29 cellular contexts compared by ENCODE assay signal in genomic region chr10:63343476-63343875, GRCh38.
"Had no signal": no experiment of that assay in that cellular context is flagged by ENCODE, and none has a peak within 500 bp of the region (broad histone marks: within the 10 kb centered on the region; RNA-seq: fewer than 3 reads in every experiment).

No MANE protein-coding gene starts in this region.

- H3K9me3 Mint-ChIP-seq: activated T-cell treated with anti-CD3 and anti-CD28 coated beads, Interleukin-2, amount 50 U/mL, for 72 hours; effector memory CD8-positive, alpha-beta T cell; naive thymus-derived CD8-positive, alpha-beta T cell; stimulated activated memory B cell treated with anti-CD40 and anti-IgM and Interleukin-4, amounts not matched to agents 10 μg/mL and 1 μg/mL and 100 μg/mL, for 72 hours; stimulated activated naive CD8-positive, alpha-beta T cell treated with anti-CD3 and anti-CD28 coated beads, Interleukin-15, amount 100 ng/mL, for 72 hours had no signal

- H3K4me3 Mint-ChIP-seq: activated naive CD8-positive, alpha-beta T cell; activated T-cell treated with anti-CD3 and anti-CD28 coated beads, Interleukin-2, amount 50 U/mL, for 72 hours; effector memory CD8-positive, alpha-beta T cell; naive thymus-derived CD8-positive, alpha-beta T cell; neural crest cell; stimulated activated memory B cell treated with anti-CD40 and anti-IgM and Interleukin-4, amounts not matched to agents 10 μg/mL and 1 μg/mL and 100 μg/mL, for 72 hours; stimulated activated naive CD8-positive, alpha-beta T cell treated with anti-CD3 and anti-CD28 coated beads, Interleukin-15, amount 100 ng/mL, for 72 hours had no signal

- H3K27ac ChIP-seq: brain microvascular endothelial cell, coronary artery, heart left ventricle, lower lobe of right lung, pancreas, prostate gland, upper lobe of left lung had no signal

- H3K9me3 ChIP-seq: heart left ventricle, lower lobe of right lung, pancreas, prostate gland, upper lobe of left lung had no signal

- H3K4me3 ChIP-seq: coronary artery, heart left ventricle, lower lobe of right lung, pancreas, prostate gland, upper lobe of left lung had no signal

- ATAC-seq: activated T-cell treated with anti-CD3 and anti-CD28 coated beads, Interleukin-2, amount 50 U/mL, for 72 hours; effector memory CD8-positive, alpha-beta T cell; heart left ventricle; left lobe of liver; lower lobe of right lung; naive thymus-derived CD8-positive, alpha-beta T cell; pancreas; sciatic nerve; stimulated activated memory B cell treated with anti-CD40 and anti-IgM and Interleukin-4, amounts not matched to agents 10 μg/mL and 1 μg/mL and 100 μg/mL, for 72 hours; stimulated activated naive CD8-positive, alpha-beta T cell treated with anti-CD3 and anti-CD28 coated beads, Interleukin-15, amount 100 ng/mL, for 72 hours had no signal

- H3K4me1 Mint-ChIP-seq: stimulated activated naive CD8-positive, alpha-beta T cell treated with anti-CD3 and anti-CD28 coated beads, Interleukin-15, amount 100 ng/mL, for 72 hours had no signal

- H3K36me3 ChIP-seq: heart left ventricle, lower lobe of right lung, pancreas, prostate gland, upper lobe of left lung had no signal

- H3K27me3 ChIP-seq: brain microvascular endothelial cell, heart left ventricle, pancreas, upper lobe of left lung had no signal

- H3K27ac Mint-ChIP-seq: activated naive CD8-positive, alpha-beta T cell; activated T-cell treated with anti-CD3 and anti-CD28 coated beads, Interleukin-2, amount 50 U/mL, for 72 hours; stimulated activated memory B cell treated with anti-CD40 and anti-IgM and Interleukin-4, amounts not matched to agents 10 μg/mL and 1 μg/mL and 100 μg/mL, for 72 hours; stimulated activated naive CD8-positive, alpha-beta T cell treated with anti-CD3 and anti-CD28 coated beads, Interleukin-15, amount 100 ng/mL, for 72 hours had no signal

- H3K4me1 ChIP-seq: lower lobe of right lung, pancreas, prostate gland, upper lobe of left lung had no signal

- DNase-seq: activated CD4-positive, alpha-beta T cell treated with anti-CD3 and anti-CD28 coated beads, Interleukin-2, amount 50 U/mL, for 4 hours; activated CD4-positive, CD25-positive, alpha-beta regulatory T cell treated with anti-CD3 and anti-CD28 coated beads, Interleukin-2, amount 50 U/mL, for 72 hours; activated naive CD4-positive, alpha-beta T cell treated with Interleukin-2 at 50 U/mL for 16 hours; activated T-cell treated with anti-CD3 and anti-CD28 coated beads for 4 hours; activated T-cell treated with anti-CD3 and anti-CD28 coated beads, Interleukin-2, amount 50 U/mL, for 72 hours; anterior cingulate cortex; brain microvascular endothelial cell; effector memory CD8-positive, alpha-beta T cell; heart left ventricle; lower lobe of right lung; mesenchymal stem cell; naive thymus-derived CD8-positive, alpha-beta T cell; nucleus accumbens; pancreas; retina; small intestine; stimulated activated CD4-positive, alpha-beta T cell treated with anti-CD3 and anti-CD28 coated beads, Interleukin-4, amount 100 ng/mL, for 24 hours; stimulated activated CD8-positive, alpha-beta memory T cell treated with anti-CD3 and anti-CD28 coated beads, Interleukin-4, amount 100 ng/mL, for 48 hours; stimulated activated naive CD8-positive, alpha-beta T cell treated with anti-CD3 and anti-CD28 coated beads, Interleukin-15, amount 100 ng/mL, for 72 hours; substantia nigra; T-helper 2 cell; upper lobe of left lung had no signal

- H3K27me3 Mint-ChIP-seq: activated naive CD8-positive, alpha-beta T cell; effector memory CD8-positive, alpha-beta T cell; naive thymus-derived CD8-positive, alpha-beta T cell; stimulated activated memory B cell treated with anti-CD40 and anti-IgM and Interleukin-4, amounts not matched to agents 10 μg/mL and 1 μg/mL and 100 μg/mL, for 72 hours; stimulated activated naive CD8-positive, alpha-beta T cell treated with anti-CD3 and anti-CD28 coated beads, Interleukin-15, amount 100 ng/mL, for 72 hours had no signal
